26 cellular contexts compared by ENCODE assay signal in the genomic region with DNA sequence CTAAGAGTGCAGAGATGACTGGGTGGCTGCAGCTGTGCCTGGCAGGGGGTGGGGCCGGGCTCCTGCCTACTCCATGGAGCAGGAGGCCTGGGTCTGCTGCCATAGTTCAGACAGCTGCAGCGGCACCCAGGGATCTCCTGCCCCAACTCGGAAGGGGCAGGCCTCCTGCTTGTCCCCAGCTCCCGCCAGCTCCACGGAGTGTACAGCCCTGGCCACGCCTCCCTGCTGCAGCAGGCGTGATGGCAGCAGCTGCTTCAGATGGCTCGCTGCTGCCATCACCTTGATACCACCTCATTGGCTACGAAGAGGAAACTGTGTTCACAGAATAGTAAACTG. TPM values are rescaled to one million over a fixed set of nuclear protein-coding genes. Genes with fewer than 3 reads are reported as not detected.
"Had no signal": no experiment of that assay in that cellular context is flagged by ENCODE, and none has a peak within 500 bp of the region (broad histone marks: within the 10 kb centered on the region; RNA-seq: fewer than 3 reads in every experiment).

No MANE protein-coding gene starts in this region.

- H3K9me3 ChIP-seq: left ventricle myocardium inferior, neutrophil, testis, tibial nerve, upper lobe of right lung had no signal

- H3K4me1 ChIP-seq: foreskin keratinocyte, left ventricle myocardium inferior, testis, tibial nerve, upper lobe of right lung had no signal

- H3K27me3 ChIP-seq: foreskin keratinocyte, testis had no signal

- H3K4me3 ChIP-seq: left ventricle myocardium inferior, lung, skin epidermis, testis, tibial nerve, upper lobe of right lung had no signal

- H3K36me3 ChIP-seq: left ventricle myocardium inferior, neutrophil, tibial nerve, upper lobe of right lung had no signal

- H3K27ac ChIP-seq: foreskin keratinocyte, left ventricle myocardium inferior, neutrophil, skin epidermis, testis, tibial nerve, upper lobe of right lung had no signal

- DNase-seq: dermis blood vessel endothelial cell; erythroblast; foreskin keratinocyte; immature natural killer cell; kidney; left cardiac atrium; left ventricle myocardium inferior; mesenchymal stem cell; naive thymus-derived CD4-positive, alpha-beta T cell; nephron progenitor cell; stimulated activated CD4-positive, alpha-beta T cell treated with anti-CD3 and anti-CD28 coated beads, Interleukin-2, amount 100 ng/mL, for 24 hours; stimulated activated CD4-positive, alpha-beta T cell treated with anti-CD3 and anti-CD28 coated beads, Interleukin-4, amount 100 ng/mL, for 4 hours; stimulated activated naive B cell treated with anti-CD40 and anti-IgM and Interleukin-4, amounts not matched to agents 10 μg/mL and 1 μg/mL and 100 μg/mL, for 72 hours; stimulated activated naive CD8-positive, alpha-beta T cell treated with anti-CD3 and anti-CD28 coated beads, Interleukin-15, amount 100 ng/mL, for 72 hours; testis; upper lobe of right lung had no signal

RNA-seq across cellular contexts. Expression of a gene that starts 35.9 kb away (rescaled TPM):
- total RNA-seq: dermis blood vessel endothelial cell; endodermal cell; endothelial cell of umbilical vein; foreskin keratinocyte; kidney; left cardiac atrium; left ventricle myocardium inferior; lung; naive thymus-derived CD4-positive, alpha-beta T cell; osteoblast; pulmonary artery endothelial cell; sciatic nerve; subcutaneous adipose tissue; tibial nerve; upper lobe of right lung had no signal
- polyA plus RNA-seq: endothelial cell of umbilical vein; foreskin keratinocyte; immature natural killer cell; lung; naive thymus-derived CD4-positive, alpha-beta T cell had no signal
